ENCODE assay signal across 26 cellular contexts in the genomic region with DNA sequence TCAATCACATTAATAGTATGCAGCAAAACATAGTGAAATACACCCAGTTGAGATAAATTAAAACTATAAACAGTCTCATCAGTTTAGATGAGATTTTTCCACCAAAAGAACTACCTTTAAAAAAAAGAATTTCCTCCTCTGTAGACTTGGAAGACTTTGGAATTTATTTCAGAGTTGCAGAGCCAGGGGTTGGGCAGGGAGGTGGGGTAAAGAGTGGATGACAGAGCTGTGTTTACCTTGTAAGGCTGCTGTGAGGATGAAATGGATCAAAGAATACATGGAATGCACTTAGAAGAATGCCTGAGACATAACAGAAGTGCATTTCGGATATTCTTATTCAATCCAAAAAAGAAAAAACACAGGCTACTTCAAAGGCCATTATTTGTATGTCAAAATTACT. TPM values are rescaled to one million over a fixed set of nuclear protein-coding genes. Genes with fewer than 3 reads are reported as not detected.
"Had no signal": no experiment of that assay in that cellular context is flagged by ENCODE, and none has a peak within 500 bp of the region (broad histone marks: within the 10 kb centered on the region; RNA-seq: fewer than 3 reads in every experiment).

No MANE protein-coding gene starts in this region.

- H3K9me3 Mint-ChIP-seq: immature natural killer cell had no signal

- H3K36me3 Mint-ChIP-seq: immature natural killer cell; stimulated activated effector memory CD8-positive, alpha-beta T cell treated with anti-CD3 and anti-CD28 coated beads, Interleukin-12 subunit alpha, Interleukin-12 subunit beta, amount 100 ng/mL, for 72 hours had no signal

- DNase-seq: dermis blood vessel endothelial cell; effector memory CD4-positive, alpha-beta T cell; foreskin keratinocyte; glutamatergic neuron; hypothalamus; immature natural killer cell; islet precursor cell; left lung; mesenchymal stem cell; midbrain; naive thymus-derived CD4-positive, alpha-beta T cell; nephron progenitor cell; nucleus accumbens; right cardiac atrium; sigmoid colon; stimulated activated CD4-positive, alpha-beta T cell treated with anti-CD3 and anti-CD28 coated beads, Interleukin-2, amount 100 ng/mL, for 24 hours; stimulated activated CD4-positive, alpha-beta T cell treated with anti-CD3 and anti-CD28 coated beads, Interleukin-4, amount 100 ng/mL, for 24 hours; transverse colon had no signal

- H3K4me3 Mint-ChIP-seq: immature natural killer cell; naive thymus-derived CD4-positive, alpha-beta T cell; nephron progenitor cell; stimulated activated effector memory CD8-positive, alpha-beta T cell treated with anti-CD3 and anti-CD28 coated beads, Interleukin-12 subunit alpha, Interleukin-12 subunit beta, amount 100 ng/mL, for 72 hours; stimulated activated naive CD8-positive, alpha-beta T cell treated with anti-CD3 and anti-CD28 coated beads, Interleukin-15, Interleukin-2, amounts not matched to agents 100 ng/mL and 50 ng/mL, for 24 hours had no signal

- H3K27ac Mint-ChIP-seq: immature natural killer cell; nephron progenitor cell; stimulated activated effector memory CD8-positive, alpha-beta T cell treated with anti-CD3 and anti-CD28 coated beads, Interleukin-12 subunit alpha, Interleukin-12 subunit beta, amount 100 ng/mL, for 72 hours; stimulated activated naive CD8-positive, alpha-beta T cell treated with anti-CD3 and anti-CD28 coated beads, Interleukin-15, Interleukin-2, amounts not matched to agents 100 ng/mL and 50 ng/mL, for 24 hours had no signal

- ATAC-seq: foreskin keratinocyte; gastroesophageal sphincter; left lung; naive thymus-derived CD4-positive, alpha-beta T cell; right cardiac atrium; stimulated activated effector memory CD8-positive, alpha-beta T cell treated with anti-CD3 and anti-CD28 coated beads, Interleukin-12 subunit alpha, Interleukin-12 subunit beta, amount 100 ng/mL, for 72 hours had no signal

- H3K27me3 Mint-ChIP-seq: naive thymus-derived CD4-positive, alpha-beta T cell; stimulated activated naive CD8-positive, alpha-beta T cell treated with anti-CD3 and anti-CD28 coated beads, Interleukin-15, Interleukin-2, amounts not matched to agents 100 ng/mL and 50 ng/mL, for 24 hours had no signal

RNA-seq across cellular contexts. Expression of a gene that starts 6.4 kb away (rescaled TPM):
- total RNA-seq: dermis blood vessel endothelial cell, endothelial cell of umbilical vein, epithelial cell of proximal tubule, fibroblast of lung, foreskin keratinocyte, lung microvascular endothelial cell, osteocyte had no signal
